14 cellular contexts compared by ENCODE assay signal in the genomic region with DNA sequence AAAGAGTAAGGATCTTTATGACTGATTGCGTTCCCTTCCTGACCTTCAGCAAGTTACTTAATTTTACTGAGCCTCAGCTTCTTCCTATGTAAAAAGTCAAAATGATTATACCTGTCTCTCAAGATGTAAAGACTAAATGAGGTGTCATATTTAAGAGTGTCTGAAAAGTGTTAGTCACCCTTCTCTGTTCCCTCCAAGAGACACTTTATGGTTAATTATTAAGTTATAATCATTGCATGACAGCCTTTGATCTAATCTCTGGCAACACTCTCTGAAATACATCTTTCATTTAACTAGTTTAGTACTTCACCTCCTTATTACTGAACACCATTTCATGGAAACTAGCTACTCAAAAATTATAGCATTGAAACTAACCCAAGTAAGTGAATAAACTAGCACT.
DNase-seq lines count a peak whose midpoint lies in the region; ATAC-seq lines count a peak whose summit lies in the region.
"Had no signal": no experiment of that assay in that cellular context is flagged by ENCODE, and none has a peak within 500 bp of the region (broad histone marks: within the 10 kb centered on the region; RNA-seq: fewer than 3 reads in every experiment).

No MANE protein-coding gene starts in this region.

- DNase-seq in ACHN (peak; percentile 57), LoVo (ENCODE audit: low spot score) (peak; percentile 28), kidney glomerular epithelial cell (lab: John Stamatoyannopoulos, UW) (peak; percentile 46), NCI-H345 treated with DMSO at 0.1 percent for 48 hours (lab: John Stamatoyannopoulos, UW; ENCODE audit: unreplicated experiment) (no peak), HuH-7.5 (ENCODE audit: low spot score) (no peak), retina (no peak)
- DNase-seq in stimulated activated CD4-positive, alpha-beta T cell treated with anti-CD3 and anti-CD28 coated beads, Interleukin-1b, Interleukin-23, amount 100 ng/mL, for 48 hours, result no peak
- DNase-seq: 8988T; C1 segment of cervical spinal cord; CD4-positive, alpha-beta T cell; DMS153; GF-D8; HFFc6 had no signal

- in situ Hi-C loops in ACHN (cut with HindIII; ENCODE audit: low pct_ligation_motif_present, low pct_unique_long_range_greater_than_20kb, low sequenced_read_pairs), result no loop called here

- ATAC-seq in GM18508 (IDR thresholded peaks at IDR 0.05; ENCODE audit: insufficient read depth, unreplicated experiment), result peak; percentile 60

Comparison
In these comparisons a context has a peak if more than half of its experiments do, and no peak if none do; other contexts are left out.
1. DNase-seq: peak in ACHN (single experiment), LoVo (single experiment) and kidney glomerular epithelial cell (single experiment); none in NCI-H345 treated with DMSO at 0.1 percent for 48 hours (single experiment), HuH-7.5 (single experiment), retina (single experiment) and stimulated activated CD4-positive, alpha-beta T cell treated with anti-CD3 and anti-CD28 coated beads, Interleukin-1b, Interleukin-23, amount 100 ng/mL, for 48 hours (single experiment).